In the genomic region with DNA sequence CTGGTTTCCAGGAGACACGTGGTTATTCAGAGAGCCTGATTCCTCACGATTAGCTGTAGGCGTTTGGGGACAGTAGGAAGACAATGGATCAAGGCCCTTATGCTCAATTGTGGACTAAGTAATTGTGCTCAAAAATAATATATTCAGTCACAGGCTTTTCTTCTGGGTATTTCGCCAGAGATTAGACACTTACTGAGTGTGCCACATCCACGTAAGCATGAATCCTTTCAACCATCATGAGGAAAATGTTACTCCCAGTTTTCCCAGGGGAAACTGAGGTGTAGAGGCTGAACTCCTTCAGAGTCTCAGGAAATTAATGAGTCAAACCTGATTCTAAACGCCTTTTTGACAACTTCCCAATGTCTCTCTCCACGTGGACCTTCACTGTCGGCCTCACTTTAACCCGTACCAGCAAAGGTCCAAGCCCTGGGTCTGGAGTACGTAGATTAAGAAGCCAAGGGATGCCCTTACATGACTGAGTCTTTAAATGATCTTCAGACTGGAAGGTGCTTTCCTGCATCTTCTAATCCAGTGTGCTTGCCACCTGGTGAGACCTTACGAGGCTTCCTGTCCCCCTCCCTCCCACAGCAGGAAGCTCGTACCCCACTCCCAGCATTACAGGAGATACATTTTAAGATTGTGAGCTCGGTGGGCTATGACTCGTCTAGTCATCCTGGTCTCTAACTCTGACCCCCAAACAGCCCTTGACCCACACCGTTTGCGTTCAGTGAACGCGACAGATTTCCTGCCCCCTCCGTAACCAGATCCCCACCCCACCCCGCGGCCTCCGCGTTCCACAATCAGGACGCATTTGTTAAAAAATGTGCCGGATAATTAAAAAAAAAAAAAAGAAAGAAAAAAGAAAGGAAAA, we compare ENCODE assay signal across 1 cellular context.
TF ChIP-seq lines count a peak whose summit lies in the region.

No MANE protein-coding gene starts in this region.

TF ChIP-seq in IMR-90, 13 proteins besides CTCF, POLR2A, EP300 and RAD21:
- TF ChIP-seq MXI1 (IDR thresholded peaks at IDR 0.05; ENCODE audit: borderline replicate concordance, low read depth, low read length) (peak; percentile 66; the same call in 1 of the 2 replicates), CHD1 (IDR thresholded peaks at IDR 0.05; ENCODE audit: low read depth, low read length) (no peak), CEBPB (IDR thresholded peaks at IDR 0.05; ENCODE audit: low read depth, low read length) (no peak), NFE2L2 (IDR thresholded peaks at IDR 0.05; ENCODE audit: low read depth, low read length) (no peak)
- TF ChIP-seq, protein P1, sequence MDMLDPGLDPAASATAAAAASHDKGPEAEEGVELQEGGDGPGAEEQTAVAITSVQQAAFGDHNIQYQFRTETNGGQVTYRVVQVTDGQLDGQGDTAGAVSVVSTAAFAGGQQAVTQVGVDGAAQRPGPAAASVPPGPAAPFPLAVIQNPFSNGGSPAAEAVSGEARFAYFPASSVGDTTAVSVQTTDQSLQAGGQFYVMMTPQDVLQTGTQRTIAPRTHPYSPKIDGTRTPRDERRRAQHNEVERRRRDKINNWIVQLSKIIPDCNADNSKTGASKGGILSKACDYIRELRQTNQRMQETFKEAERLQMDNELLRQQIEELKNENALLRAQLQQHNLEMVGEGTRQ (IDR thresholded peaks at IDR 0.05; ENCODE audit: low read depth, low read length): 0 out of 2 replicates have a peak, but pooled peaks have one; percentile 15
- TF ChIP-seq, protein P2, sequence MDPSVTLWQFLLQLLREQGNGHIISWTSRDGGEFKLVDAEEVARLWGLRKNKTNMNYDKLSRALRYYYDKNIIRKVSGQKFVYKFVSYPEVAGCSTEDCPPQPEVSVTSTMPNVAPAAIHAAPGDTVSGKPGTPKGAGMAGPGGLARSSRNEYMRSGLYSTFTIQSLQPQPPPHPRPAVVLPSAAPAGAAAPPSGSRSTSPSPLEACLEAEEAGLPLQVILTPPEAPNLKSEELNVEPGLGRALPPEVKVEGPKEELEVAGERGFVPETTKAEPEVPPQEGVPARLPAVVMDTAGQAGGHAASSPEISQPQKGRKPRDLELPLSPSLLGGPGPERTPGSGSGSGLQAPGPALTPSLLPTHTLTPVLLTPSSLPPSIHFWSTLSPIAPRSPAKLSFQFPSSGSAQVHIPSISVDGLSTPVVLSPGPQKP (IDR thresholded peaks at IDR 0.05; ENCODE audit: borderline replicate concordance, low read depth, low read length): no peak
TF ChIP-seq in IMR-90: peak in this region for 2.
